ENCODE assay signal across 11 cellular contexts in genomic region chr9:21711504-21711903, GRCh38.
A peak's percentile ranks its signal among the peaks of the same experiment; 100 is the strongest.
DNase-seq lines count a peak whose midpoint lies in the region; ATAC-seq lines count a peak whose summit lies in the region.
"Had no signal": no experiment of that assay in that cellular context is flagged by ENCODE, and none has a peak within 500 bp of the region (broad histone marks: within the 10 kb centered on the region; RNA-seq: fewer than 3 reads in every experiment).

No MANE protein-coding gene starts in this region.

- peak; percentile 59 for DNase-seq in DMS53 treated with DMSO at 0.1 percent for 48 hours (lab: John Stamatoyannopoulos, UW; ENCODE audit: unreplicated experiment)
- DNase-seq in NCI-H187 treated with DMSO at 0.1 percent for 48 hours (lab: John Stamatoyannopoulos, UW), result peak; percentile 74
- peak; percentile 14 for DNase-seq in iPS-NIHi11 (ENCODE audit: low spot score)
- no peak for DNase-seq in epidermal melanocyte (ENCODE audit: insufficient read length, low spot score)
- no peak for DNase-seq in NCI-H2196 (lab: John Stamatoyannopoulos, UW; ENCODE audit: unreplicated experiment)
- DNase-seq in Kasumi-1 (lab: John Stamatoyannopoulos, UW), result no peak
- DNase-seq: activated B cell treated with CpG ODN at 0.5 μM for 24 hours, GF-D8, tibial artery had no signal

- ATAC-seq in GM21528 (IDR thresholded peaks at IDR 0.05; ENCODE audit: low FRiP score, unreplicated experiment), result peak; percentile 56
- ATAC-seq in HG03097 (IDR thresholded peaks at IDR 0.05; ENCODE audit: low FRiP score, unreplicated experiment), result no peak

Comparison
In these comparisons a context has a peak if more than half of its experiments do, and no peak if none do; other contexts are left out.
1. DNase-seq: peak in DMS53 treated with DMSO at 0.1 percent for 48 hours (single experiment), NCI-H187 treated with DMSO at 0.1 percent for 48 hours (single experiment) and iPS-NIHi11 (single experiment); none in epidermal melanocyte (single experiment), NCI-H2196 (single experiment) and Kasumi-1 (0 of 2).